ENCODE assay signal across 8 cellular contexts in genomic region chr22:35409783-35410662, GRCh38. TPM values are rescaled to one million over a fixed set of nuclear protein-coding genes. Genes with fewer than 3 reads are reported as not detected.
DNase-seq lines count a peak whose midpoint lies in the region; ATAC-seq, FAIRE-seq and TF ChIP-seq lines count a peak whose summit lies in the region.

No MANE protein-coding gene starts in this region.

- H3K9me3 ChIP-seq in transverse colon = no peaks in the 10 kb centered on the region
- no peaks in the 10 kb centered on the region for H3K9me3 ChIP-seq in hepatocyte (ENCODE audit: low read depth)

- H3K4me2 ChIP-seq in hepatocyte = no peak overlapping the region

- H3K27ac ChIP-seq in transverse colon = peak overlapping the region in 3 of 4 donors; percentile 52 to 64 (median 56)
- no peak overlapping the region for H3K27ac ChIP-seq in hepatocyte

- H3K79me2 ChIP-seq in hepatocyte = no peaks in the 10 kb centered on the region

- in situ Hi-C loops in transverse colon (cut with MboI; ENCODE audit: low pct_ligation_motif_present in 1 of 4, low pct_unique_long_range_greater_than_20kb in 1 of 4, low sequenced_read_pairs in 3 of 4) = loop anchor here in 2 of 4 donors (10.0 to 25.0 kb wide), 3 partner anchors 55 to 702 kb away; no protein-coding TSS in a partner anchor

- TF ChIP-seq EP300 in transverse colon (IDR thresholded peaks at IDR 0.05; ENCODE audit: low read depth) = no peak

- 71 to 100% methylated on average over 1 to 16 of the region's 16 CpGs for WGBS in transverse colon (ENCODE audit: low coverage in 1 of 2), 2 donors
- WGBS in hepatocyte (ENCODE audit: low lambda C conversion rate, missing lambda C conversion rate) = 95% methylated on average over 16 of the region's 16 CpGs

- H3K4me1 ChIP-seq in transverse colon (no peaks in the 10 kb centered on the region), hepatocyte (ENCODE audit: insufficient read depth) (no peaks in the 10 kb centered on the region)

- H3K36me3 ChIP-seq in transverse colon (peaks cover 0 to 35% (median 0%) of the 10 kb centered on the region in 4 donors), hepatocyte (replicated peaks; ENCODE audit: insufficient read depth, low read depth) (no peaks in the 10 kb centered on the region)

- FAIRE-seq in GM12892 (lab: Jason Lieb, UNC) = no peak

- H3K27me3 ChIP-seq in transverse colon (no peaks in the 10 kb centered on the region), hepatocyte (no peaks in the 10 kb centered on the region)

- TF ChIP-seq CTCF in transverse colon (IDR thresholded peaks at IDR 0.05) = no peak
- no peak for TF ChIP-seq CTCF in hepatocyte (IDR thresholded peaks at IDR 0.05; ENCODE audit: poor library complexity)

- no peaks in the 10 kb centered on the region for H3K9me2 ChIP-seq in hepatocyte (replicated peaks; ENCODE audit: insufficient read depth)

- ATAC-seq in GM21447 (IDR thresholded peaks at IDR 0.05; ENCODE audit: unreplicated experiment) = peak; percentile 61
- peak; percentile 41 for ATAC-seq in esophagus mucosa
- ATAC-seq in HG03025 (IDR thresholded peaks at IDR 0.05; ENCODE audit: low FRiP score, unreplicated experiment) = no peak

- H3K4me3 ChIP-seq in transverse colon (no peak overlapping the region), hepatocyte (no peak overlapping the region)

- TF ChIP-seq POLR2A in GM12892 (IDR thresholded peaks at IDR 0.05; ENCODE audit: low read depth, low read length) = peak; percentile 52; the same call in 1 of the 2 replicates
- TF ChIP-seq POLR2A in transverse colon (IDR thresholded peaks at IDR 0.05) = no peak

- intact Hi-C loops in transverse colon (cut with DNase I; ENCODE audit: low total_unique reads) = no loop called here

- peak; percentile 62 for DNase-seq in GM12892 (ENCODE audit: insufficient read length)
- DNase-seq in Kasumi-1 (lab: John Stamatoyannopoulos, UW) = peak; percentile 88 to 90
- peak; percentile 52 for DNase-seq in transverse colon
- DNase-seq in hepatocyte (ENCODE audit: low spot score) = no peak
- DNase-seq in middle frontal gyrus (ENCODE audit: extremely low spot score, low spot score) = no peak

- H4K20me1 ChIP-seq in hepatocyte (ENCODE audit: insufficient read depth, poor library complexity, severe bottlenecking) = no peaks in the 10 kb centered on the region

- no peak overlapping the region for H2AFZ ChIP-seq in hepatocyte

RNA-seq across cellular contexts. Expression of gene MCM5, which starts 10.1 kb away (rescaled TPM):
- polyA plus RNA-seq in GM12892 (2012; ENCODE audit: missing spikeins) = 105 TPM
- total RNA-seq in esophagus mucosa (34.4 TPM), transverse colon (10 to 100 TPM; 11.6 to 26.6 (median 13.3) TPM), hepatocyte (16.0 and 36.1 TPM in 2 replicates)
- polyA plus RNA-seq in hepatocyte = 21.7 and 24.4 TPM in 2 replicates

RNA-seq across cellular contexts. Expression of gene HMOX1, which starts 29.1 kb away (rescaled TPM):
- polyA plus RNA-seq in GM12892 (2012; ENCODE audit: missing spikeins) = 9.7 TPM
- total RNA-seq in esophagus mucosa = 27.8 TPM
- 100 to 1,000 TPM in 1 of 4 donors, 10 to 100 TPM in 2, under 1 TPM in 1; 1.00 to 172 (median 42.7) TPM for total RNA-seq in transverse colon
- 34.8 and 43.8 TPM in 2 replicates for total RNA-seq in hepatocyte
- polyA plus RNA-seq in hepatocyte = 51.0 and 58.6 TPM in 2 replicates

Comparison
In these comparisons a context has a peak if more than half of its experiments do, and no peak if none do; other contexts are left out.
1. DNase-seq: peak in GM12892 (single experiment), Kasumi-1 (2 of 2) and transverse colon (single experiment); none in hepatocyte (single experiment) and middle frontal gyrus (single experiment).